9 cellular contexts compared by ENCODE assay signal in the genomic region with DNA sequence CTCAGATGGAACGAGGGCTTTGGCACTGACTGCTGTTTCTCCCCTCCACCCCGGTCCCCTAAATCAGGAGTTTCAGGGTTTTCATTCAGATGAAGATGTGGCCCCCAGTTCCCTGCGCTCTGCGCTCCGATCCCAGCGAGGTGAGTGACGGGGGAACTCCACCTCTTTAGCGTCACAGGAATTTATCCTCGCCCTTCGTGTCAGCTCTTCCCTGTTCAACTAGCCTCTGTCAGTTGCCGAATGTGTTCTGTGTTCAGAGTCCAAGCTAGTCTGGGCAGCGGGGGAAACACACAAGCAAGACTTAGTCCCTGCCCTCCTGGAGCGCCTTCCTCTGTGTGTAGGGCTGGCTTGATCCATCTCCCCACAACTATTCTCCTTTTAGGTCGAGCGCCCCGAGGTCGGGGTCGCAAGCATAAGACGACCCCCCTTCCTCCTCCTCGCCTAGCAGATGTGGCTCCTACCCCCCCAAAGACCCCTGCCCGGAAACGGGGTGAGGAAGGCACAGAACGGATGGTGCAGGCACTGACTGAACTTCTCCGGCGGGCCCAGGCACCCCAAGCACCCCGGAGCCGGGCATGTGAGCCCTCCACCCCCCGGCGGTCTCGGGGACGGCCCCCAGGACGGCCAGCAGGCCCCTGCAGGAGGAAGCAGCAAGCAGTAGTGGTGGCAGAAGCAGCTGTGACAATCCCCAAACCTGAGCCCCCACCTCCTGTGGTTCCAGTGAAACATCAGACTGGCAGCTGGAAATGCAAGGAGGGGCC. TPM values are rescaled to one million over a fixed set of nuclear protein-coding genes. Genes with fewer than 3 reads are reported as not detected.
DNase-seq lines count a peak whose midpoint lies in the region; ATAC-seq, FAIRE-seq and TF ChIP-seq lines count a peak whose summit lies in the region.
"Had no signal": no experiment of that assay in that cellular context is flagged by ENCODE, and none has a peak within 500 bp of the region (broad histone marks: within the 10 kb centered on the region; RNA-seq: fewer than 3 reads in every experiment).

No MANE protein-coding gene starts in this region.

- peaks cover 22% of the 10 kb centered on the region for H3K4me1 Mint-ChIP-seq in HFFc6 (ENCODE audit: low read depth)

- 95 to 96% methylated on average over 18 to 25 of the region's 32 CpGs for WGBS in mesodermal cell (ENCODE audit: insufficient coverage in 2 of 2), 2 experiments

- POLR2A ChIA-PET in AG04450 (lab: Yijun Ruan, JAX), result interaction anchor here (1.2 kb wide), 1 partner anchor 21 kb away, joined by 8 read pairs; no protein-coding TSS in a partner anchor

- H3K9me3 ChIP-seq in AG04450 (ENCODE audit: control insufficient read depth, insufficient read depth, low read length), result no peaks in the 10 kb centered on the region; the same call in 1 of the 2 replicates
- no peaks in the 10 kb centered on the region for H3K9me3 ChIP-seq in mesodermal cell (ENCODE audit: control insufficient read depth, low read length)
- H3K9me3 ChIP-seq: prostate gland had no signal

- ATAC-seq in GM21447 (IDR thresholded peaks at IDR 0.05; ENCODE audit: unreplicated experiment), result no peak

- in situ Hi-C loops in brain microvascular endothelial cell (cut with HindIII; ENCODE audit: low pct_ligation_motif_present, low sequenced_read_pairs), result no loop called here

- H3K27ac Mint-ChIP-seq in HFFc6, result peak overlapping the region; percentile 84

- H3K4me3 Mint-ChIP-seq in HFFc6, result peak overlapping the region; percentile 95

- H3K4me3 ChIP-seq in AG04450 (ENCODE audit: low read depth, low read length), result peak overlapping the region; percentile 90
- H3K4me3 ChIP-seq in brain microvascular endothelial cell (ENCODE audit: low read depth, low read length), result peak overlapping the region; percentile 82
- peak overlapping the region; percentile 87 for H3K4me3 ChIP-seq in mesodermal cell (ENCODE audit: extremely low read depth, insufficient read depth, low read length, poor library complexity, severe bottlenecking)

- H3K27ac ChIP-seq in AG04450 (ENCODE audit: low read depth, low read length) (no peak overlapping the region), brain microvascular endothelial cell (no peak overlapping the region), mesodermal cell (ENCODE audit: low read depth, low read length, severe bottlenecking) (no peak overlapping the region)

- no peaks in the 10 kb centered on the region for H3K27me3 ChIP-seq in AG04450 (ENCODE audit: control insufficient read depth, insufficient read depth, low read length)
- no peaks in the 10 kb centered on the region for H3K27me3 ChIP-seq in brain microvascular endothelial cell (replicated peaks)

- H3K27me3 Mint-ChIP-seq in HFFc6 (ENCODE audit: insufficient read depth), result peaks cover 3% of the 10 kb centered on the region; the same call in 1 of the 2 replicates

- TF ChIP-seq CTCF in AG04450 (IDR thresholded peaks at IDR 0.05; ENCODE audit: low read depth, low read length) (no peak), HFFc6 (IDR thresholded peaks at IDR 0.05) (no peak), brain microvascular endothelial cell (IDR thresholded peaks at IDR 0.05; ENCODE audit: low read depth, low read length, missing control alignments) (no peak)

- peaks cover 5% of the 10 kb centered on the region for H3K4me1 ChIP-seq in mesodermal cell (ENCODE audit: control insufficient read depth, insufficient read depth, low read length, poor library complexity, severe bottlenecking)

- H3K36me3 ChIP-seq in brain microvascular endothelial cell (replicated peaks) (peaks cover 40% of the 10 kb centered on the region), mesodermal cell (ENCODE audit: control insufficient read depth, insufficient read depth, low read length) (peaks cover 51% of the 10 kb centered on the region)

- DNase-seq in AG04450 (ENCODE audit: low read depth, low spot score) (no peak), HFFc6 (no peak), brain microvascular endothelial cell (no peak), frontal cortex (ENCODE audit: low spot score in 2 of 2) (no peak), GM03348 (ENCODE audit: low spot score) (no peak), medulla oblongata (ENCODE audit: extremely low spot score) (no peak)

- H3K36me3 Mint-ChIP-seq in HFFc6 (ENCODE audit: low read depth), result peaks cover 8% of the 10 kb centered on the region; the same call in 1 of the 2 replicates

- no peaks in the 10 kb centered on the region for H3K9me3 Mint-ChIP-seq in HFFc6

- no peak for FAIRE-seq in frontal cortex (lab: Jason Lieb, UNC)

- CTCF ChIA-PET in AG04450 (lab: Charles Lee), result interaction anchor here (1.1 kb wide), 1 partner anchor 26 kb away, joined by 3 read pairs; a partner anchor contains a TSS

RNA-seq across cellular contexts. Expression of a gene that starts 1.8 kb away (rescaled TPM):
- 6.1 and 8.7 TPM in 2 replicates for polyA plus RNA-seq in AG04450 (2011; rRNA removed)
- 13.9 and 18.6 TPM in 2 replicates for polyA minus RNA-seq in AG04450 (2011; rRNA and poly(A)+ RNA removed)
- total RNA-seq in HFFc6 (2021; fragmentation: NEBNext Ultra II Directional; extraction: Animal tissue kit (Norgen Biotek cat#: 25700)), result 10 to 100 TPM; 20.1 to 24.4 (median 21.7) TPM
- polyA plus RNA-seq in mesodermal cell (2013, experiment 1 of 2), result 28.8 TPM
- 23.7 TPM for polyA plus RNA-seq in mesodermal cell (2013, experiment 2 of 2)
- total RNA-seq in frontal cortex, result 3.7 TPM

RNA-seq across cellular contexts. Expression of a gene that starts 15.2 kb away (rescaled TPM):
- not detected in 2 replicates for polyA plus RNA-seq in AG04450 (2011; rRNA removed)
- polyA minus RNA-seq in AG04450 (2011; rRNA and poly(A)+ RNA removed), result not detected in 2 replicates
- total RNA-seq in HFFc6 (2021; fragmentation: NEBNext Ultra II Directional; extraction: Animal tissue kit (Norgen Biotek cat#: 25700)), result not detected
- polyA plus RNA-seq in mesodermal cell (2013, experiment 1 of 2), result not detected
- not detected for polyA plus RNA-seq in mesodermal cell (2013, experiment 2 of 2)
- total RNA-seq in frontal cortex, result not detected

RNA-seq across cellular contexts. Expression of a gene that starts 22.7 kb away (rescaled TPM):
- 1.3 and 2.0 TPM in 2 replicates for polyA plus RNA-seq in AG04450 (2011; rRNA removed)
- 2.0 TPM in 1 of 2 replicates, not detected in the other for polyA minus RNA-seq in AG04450 (2011; rRNA and poly(A)+ RNA removed)
- 1 to 10 TPM in 4 of 6 experiments, under 1 TPM in 2; 0.76 to 2.8 (median 1.4) TPM for total RNA-seq in HFFc6 (2021; fragmentation: NEBNext Ultra II Directional; extraction: Animal tissue kit (Norgen Biotek cat#: 25700))
- polyA plus RNA-seq in mesodermal cell (2013, experiment 1 of 2), result 5.1 TPM
- polyA plus RNA-seq in mesodermal cell (2013, experiment 2 of 2), result 3.1 TPM
- 2.9 TPM for total RNA-seq in frontal cortex

RNA-seq across cellular contexts. Expression of a gene that starts 25.6 kb away (rescaled TPM):
- 10.2 and 11.8 TPM in 2 replicates for polyA plus RNA-seq in AG04450 (2011; rRNA removed)
- polyA minus RNA-seq in AG04450 (2011; rRNA and poly(A)+ RNA removed), result 9.7 and 9.9 TPM in 2 replicates
- 10 to 100 TPM; 18.0 to 20.8 (median 18.7) TPM for total RNA-seq in HFFc6 (2021; fragmentation: NEBNext Ultra II Directional; extraction: Animal tissue kit (Norgen Biotek cat#: 25700))
- 10.6 TPM for polyA plus RNA-seq in mesodermal cell (2013, experiment 1 of 2)
- 12.3 TPM for polyA plus RNA-seq in mesodermal cell (2013, experiment 2 of 2)
- total RNA-seq in frontal cortex, result 9.4 TPM

RNA-seq across cellular contexts. Expression of a gene that starts 25.9 kb away (rescaled TPM):
- polyA plus RNA-seq in AG04450 (2011; rRNA removed), result 41.0 and 52.7 TPM in 2 replicates
- polyA minus RNA-seq in AG04450 (2011; rRNA and poly(A)+ RNA removed), result 23.2 and 25.2 TPM in 2 replicates
- 10 to 100 TPM; 68.2 to 86.6 (median 74.9) TPM for total RNA-seq in HFFc6 (2021; fragmentation: NEBNext Ultra II Directional; extraction: Animal tissue kit (Norgen Biotek cat#: 25700))
- polyA plus RNA-seq in mesodermal cell (2013, experiment 1 of 2), result 79.4 TPM
- 70.8 TPM for polyA plus RNA-seq in mesodermal cell (2013, experiment 2 of 2)
- total RNA-seq in frontal cortex, result 5.7 TPM
